Comparison of ENCODE assay signal across 10 cellular contexts in the genomic region with DNA sequence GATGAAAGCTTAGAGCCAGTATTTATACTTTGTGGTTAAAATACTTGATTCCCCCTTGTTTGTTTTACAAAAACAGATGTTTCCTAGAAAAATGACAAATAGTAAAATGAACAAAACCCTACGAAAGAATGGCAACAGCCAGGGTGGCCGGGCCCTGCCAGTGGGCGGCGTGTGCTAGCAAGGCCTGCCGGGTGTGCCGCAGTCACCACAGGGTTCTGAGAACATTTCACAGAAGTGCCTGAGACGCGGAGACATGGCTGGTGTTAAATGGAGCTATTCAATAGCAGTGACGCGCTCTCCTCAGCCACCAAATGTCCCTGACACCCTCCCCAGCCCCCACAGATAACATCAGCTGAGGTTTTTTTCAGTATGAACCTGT. TPM values are rescaled to one million over a fixed set of nuclear protein-coding genes. Genes with fewer than 3 reads are reported as not detected.
DNase-seq lines count a peak whose midpoint lies in the region; ATAC-seq and TF ChIP-seq lines count a peak whose summit lies in the region.
"Had no signal": no experiment of that assay in that cellular context is flagged by ENCODE, and none has a peak within 500 bp of the region (broad histone marks: within the 10 kb centered on the region; RNA-seq: fewer than 3 reads in every experiment).

No MANE protein-coding gene starts in this region.

- DNase-seq in NCI-H2107 (lab: John Stamatoyannopoulos, UW) (peak; percentile 36), neural progenitor cell (ENCODE audit: low spot score) (peak; percentile 47), NCI-H446 (lab: John Stamatoyannopoulos, UW) (no peak), NOMO-1 treated with dmso at 0.1 percent for 144 hours (lab: John Stamatoyannopoulos, UW; ENCODE audit: unreplicated experiment) (no peak)
- peak in 2 of 3 experiments; percentile 18 to 23 for DNase-seq in effector memory CD8-positive, alpha-beta T cell
- DNase-seq: activated CD4-positive, CD25-positive, alpha-beta regulatory T cell; MM.1S had no signal

- H3K36me3 Mint-ChIP-seq in effector memory CD8-positive, alpha-beta T cell (ENCODE audit: insufficient read depth): peaks cover 3% of the 10 kb centered on the region
- H3K36me3 Mint-ChIP-seq in neural progenitor cell: peaks cover 5% of the 10 kb centered on the region

- H2AFZ ChIP-seq in neural progenitor cell (replicated peaks): no peak overlapping the region

- no peaks in the 10 kb centered on the region for H3K9me3 Mint-ChIP-seq in effector memory CD8-positive, alpha-beta T cell
- no peaks in the 10 kb centered on the region for H3K9me3 Mint-ChIP-seq in neural progenitor cell

- H3K4me3 Mint-ChIP-seq in effector memory CD8-positive, alpha-beta T cell: peak overlapping the region in 1 of 2 donors; percentile 48
- peak overlapping the region; percentile 27 for H3K4me3 Mint-ChIP-seq in neural progenitor cell

- H3K27ac ChIP-seq in BLaER1 (peak overlapping the region; percentile 94), neural progenitor cell (no peak overlapping the region)

- peaks cover 65% of the 10 kb centered on the region for H4K20me1 ChIP-seq in BLaER1
- peaks cover 26% of the 10 kb centered on the region for H4K20me1 ChIP-seq in neural progenitor cell (ENCODE audit: low read depth)

- peaks cover 0 to 6% of the 10 kb centered on the region in 2 donors for H3K27me3 Mint-ChIP-seq in effector memory CD8-positive, alpha-beta T cell
- peaks cover 8% of the 10 kb centered on the region for H3K27me3 Mint-ChIP-seq in neural progenitor cell (ENCODE audit: insufficient read depth, low read depth)

- H3K4me2 ChIP-seq in BLaER1: peak overlapping the region; percentile 100
- peak overlapping the region; percentile 47 for H3K4me2 ChIP-seq in neural progenitor cell

- no peak for TF ChIP-seq CTCF in neural progenitor cell (IDR thresholded peaks at IDR 0.05)

- no peaks in the 10 kb centered on the region for H3K9me3 ChIP-seq in BLaER1
- H3K9me3 ChIP-seq in neural progenitor cell (ENCODE audit: low read depth): no peaks in the 10 kb centered on the region

- H3F3A ChIP-seq in neural progenitor cell (ENCODE audit: low read depth): peaks cover 17% of the 10 kb centered on the region

- H3K4me1 ChIP-seq in BLaER1: peaks cover 95% of the 10 kb centered on the region
- peaks cover 33% of the 10 kb centered on the region for H3K4me1 ChIP-seq in neural progenitor cell

- H3K9ac ChIP-seq in BLaER1 (0 out of 2 replicates have a peak overlapping the region, but pooled peaks have one; percentile 57), neural progenitor cell (no peak overlapping the region)

- H3K36me3 ChIP-seq in BLaER1 (peaks cover 16% of the 10 kb centered on the region), neural progenitor cell (no peaks in the 10 kb centered on the region)

- H3K4me3 ChIP-seq in BLaER1 (no peak overlapping the region), neural progenitor cell (no peak overlapping the region)

- peaks cover 0 to 19% of the 10 kb centered on the region in 2 donors for H3K4me1 Mint-ChIP-seq in effector memory CD8-positive, alpha-beta T cell (ENCODE audit: low read depth in 2 of 2)
- peaks cover 26% of the 10 kb centered on the region for H3K4me1 Mint-ChIP-seq in neural progenitor cell

- no peaks in the 10 kb centered on the region for H3K79me2 ChIP-seq in neural progenitor cell (ENCODE audit: low read depth)

- H3K27ac Mint-ChIP-seq in effector memory CD8-positive, alpha-beta T cell: peak overlapping the region in 1 of 2 donors; percentile 70
- no peak overlapping the region for H3K27ac Mint-ChIP-seq in neural progenitor cell

- peak; percentile 91 for ATAC-seq in effector memory CD8-positive, alpha-beta T cell (replicated peaks)
- ATAC-seq in HG03432 (IDR thresholded peaks at IDR 0.05; ENCODE audit: unreplicated experiment) (no peak), HG03139 (IDR thresholded peaks at IDR 0.05; ENCODE audit: unreplicated experiment) (no peak)

- H3K27me3 ChIP-seq in BLaER1 (no peaks in the 10 kb centered on the region), neural progenitor cell (no peaks in the 10 kb centered on the region)

RNA-seq across cellular contexts. Expression of gene GPR146, which starts 14.5 kb away (rescaled TPM):
- 0.79 and 3.5 TPM in 2 replicates for total RNA-seq in neural progenitor cell (ENCODE audit: low replicate concordance)

RNA-seq across cellular contexts. Expression of gene GPER1, which starts 29.1 kb away (rescaled TPM):
- 1.2 and 1.3 TPM in 2 replicates for total RNA-seq in neural progenitor cell (ENCODE audit: low replicate concordance)

Comparison
In these comparisons a context has a peak if more than half of its experiments do, and no peak if none do; other contexts are left out.
1. DNase-seq: peak in NCI-H2107 (single experiment), effector memory CD8-positive, alpha-beta T cell (2 of 3) and neural progenitor cell (single experiment); none in NCI-H446 (0 of 2) and NOMO-1 treated with dmso at 0.1 percent for 144 hours (single experiment).